In the genomic region with DNA sequence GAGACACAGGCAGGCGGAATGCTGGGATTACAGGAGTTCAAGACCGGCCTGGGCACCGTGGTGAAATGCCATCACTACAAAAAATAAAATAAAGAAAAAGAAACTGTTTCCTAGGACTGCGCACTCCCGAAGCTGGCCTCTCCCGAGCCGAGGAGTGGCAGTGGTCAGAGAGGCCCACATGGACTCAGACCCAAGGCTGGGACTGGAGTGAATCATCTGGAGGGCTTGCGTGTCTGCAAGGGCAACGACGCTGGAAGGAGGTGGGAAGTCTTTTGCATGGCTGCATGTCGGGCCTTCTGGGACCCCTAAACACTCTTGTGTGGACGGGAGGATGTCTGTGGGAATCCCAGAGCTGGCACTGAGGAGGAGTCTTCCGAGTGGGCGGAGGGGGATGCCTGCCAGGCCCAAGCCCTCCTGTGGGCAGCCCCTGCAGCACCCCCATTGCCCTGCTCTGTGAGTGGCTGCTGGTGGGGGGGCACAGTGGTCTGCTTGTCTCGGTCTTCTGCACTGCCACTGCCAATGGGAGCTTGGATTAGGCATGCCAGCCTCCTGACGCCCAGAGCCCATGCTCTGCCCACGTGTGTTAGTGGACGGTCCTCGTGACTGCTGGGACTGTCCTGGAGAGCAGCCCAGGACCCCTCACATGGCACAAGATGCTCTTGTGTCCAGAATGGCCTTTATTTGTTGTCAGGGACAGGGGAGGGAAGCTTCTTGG, we compare ENCODE assay signal across 19 cellular contexts. TPM values are rescaled to one million over a fixed set of nuclear protein-coding genes. Genes with fewer than 3 reads are reported as not detected.
A peak's percentile ranks its signal among the peaks of the same experiment; 100 is the strongest.
DNase-seq lines count a peak whose midpoint lies in the region; ATAC-seq and TF ChIP-seq lines count a peak whose summit lies in the region.
"Had no signal": no experiment of that assay in that cellular context is flagged by ENCODE, and none has a peak within 500 bp of the region (broad histone marks: within the 10 kb centered on the region; RNA-seq: fewer than 3 reads in every experiment).

No MANE protein-coding gene starts in this region.

- CTCF ChIA-PET in activated naive CD4-positive, alpha-beta T cell treated with anti-CD3 and anti-CD28 coated beads, Interleukin-2, amount 10 ng/mL, durations not matched to agents 7 days and 5 days (lab: Charles Lee): interaction anchor here (1.1 to 1.7 kb wide), 2 partner anchors 12 to 14 kb away, joined by 4 read pairs; no protein-coding TSS in a partner anchor

- no peaks in the 10 kb centered on the region for H3K9me3 Mint-ChIP-seq in activated naive CD4-positive, alpha-beta T cell treated with anti-CD3 and anti-CD28 coated beads, Interleukin-2, amount 10 ng/mL, durations not matched to agents 7 days and 5 days
- H3K9me3 Mint-ChIP-seq in activated naive CD4-positive, alpha-beta T cell treated with anti-CD3 and anti-CD28 coated beads, Interleukin-2, amount 50 U/mL, for 72 hours: no peaks in the 10 kb centered on the region
- H3K9me3 Mint-ChIP-seq in IgD-negative memory B cell (no peaks in the 10 kb centered on the region), progenitor cell of endocrine pancreas (ENCODE audit: low read depth) (no peaks in the 10 kb centered on the region)
- H3K9me3 Mint-ChIP-seq: H9; immature natural killer cell; stimulated activated naive B cell treated with anti-CD40 and anti-IgM and Interleukin-4, amounts not matched to agents 10 μg/mL and 1 μg/mL and 100 μg/mL, for 72 hours had no signal

- no peak for DNase-seq in activated naive CD4-positive, alpha-beta T cell treated with anti-CD3 and anti-CD28 coated beads, Interleukin-2, amount 10 ng/mL, durations not matched to agents 7 days and 5 days
- no peak for DNase-seq in activated naive CD4-positive, alpha-beta T cell treated with anti-CD3 and anti-CD28 coated beads, Interleukin-2, amount 50 U/mL, for 72 hours (ENCODE audit: low spot score in 2 of 2)
- no peak for DNase-seq in esophagus muscularis mucosa (ENCODE audit: extremely low spot score)
- DNase-seq in progenitor cell of endocrine pancreas (ENCODE audit: low spot score, unreplicated experiment): no peak
- DNase-seq in DMS153 treated with DMSO at 0.1 percent for 48 hours (lab: John Stamatoyannopoulos, UW; ENCODE audit: unreplicated experiment): no peak
- DNase-seq in NCI-H82 treated with DMSO at 0.1 percent for 48 hours (lab: John Stamatoyannopoulos, UW; ENCODE audit: unreplicated experiment): no peak
- DNase-seq: activated CD4-positive, alpha-beta T cell treated with anti-CD3 and anti-CD28 coated beads for 1 hour; amniotic stem cell; H9; immature natural killer cell; KBM-7; NCI-H1092 treated with DMSO at 0.1 percent for 48 hours; SHP77; small intestine; stimulated activated naive B cell treated with anti-CD40 and anti-IgM and Interleukin-4, amounts not matched to agents 10 μg/mL and 1 μg/mL and 100 μg/mL, for 72 hours had no signal

- ATAC-seq in activated naive CD4-positive, alpha-beta T cell treated with anti-CD3 and anti-CD28 coated beads, Interleukin-2, amount 50 U/mL, for 72 hours: no peak
- no peak for ATAC-seq in HG03108 (IDR thresholded peaks at IDR 0.05; ENCODE audit: unreplicated experiment)
- ATAC-seq: stimulated activated naive B cell treated with anti-CD40 and anti-IgM and Interleukin-4, amounts not matched to agents 10 μg/mL and 1 μg/mL and 100 μg/mL, for 72 hours had no signal

- peak overlapping the region; percentile 90 to 99 (median 97) for H3K27ac ChIP-seq in esophagus muscularis mucosa (replicated peaks in 1 of 4)
- H3K27ac ChIP-seq: pancreas had no signal

- H3K4me1 Mint-ChIP-seq in activated naive CD4-positive, alpha-beta T cell treated with anti-CD3 and anti-CD28 coated beads, Interleukin-2, amount 10 ng/mL, durations not matched to agents 7 days and 5 days: peaks cover 26% of the 10 kb centered on the region
- H3K4me1 Mint-ChIP-seq in IgD-negative memory B cell (peaks cover 7 to 23% (median 12%) of the 10 kb centered on the region in 3 donors), progenitor cell of endocrine pancreas (ENCODE audit: low read depth) (peaks cover 12% of the 10 kb centered on the region)

- TF ChIP-seq EP300 in esophagus muscularis mucosa (IDR thresholded peaks at IDR 0.05): no peak

- TF ChIP-seq CTCF in esophagus muscularis mucosa (IDR thresholded peaks at IDR 0.05) (no peak), progenitor cell of endocrine pancreas (IDR thresholded peaks at IDR 0.05; ENCODE audit: unreplicated experiment) (no peak)

- no peaks in the 10 kb centered on the region for H3K9me3 ChIP-seq in esophagus muscularis mucosa
- H3K9me3 ChIP-seq: pancreas, uterus had no signal

- H3K4me1 ChIP-seq in esophagus muscularis mucosa: peaks cover 20 to 51% (median 46%) of the 10 kb centered on the region in 4 donors

- no peaks in the 10 kb centered on the region for H3K27me3 ChIP-seq in esophagus muscularis mucosa
- H3K27me3 ChIP-seq: pancreas, uterus had no signal

- no peak overlapping the region for H3K27ac Mint-ChIP-seq in activated naive CD4-positive, alpha-beta T cell treated with anti-CD3 and anti-CD28 coated beads, Interleukin-2, amount 10 ng/mL, durations not matched to agents 7 days and 5 days
- no peak overlapping the region for H3K27ac Mint-ChIP-seq in activated naive CD4-positive, alpha-beta T cell treated with anti-CD3 and anti-CD28 coated beads, Interleukin-2, amount 50 U/mL, for 72 hours
- peak overlapping the region in 2 of 3 donors; percentile 47 to 84 for H3K27ac Mint-ChIP-seq in IgD-negative memory B cell
- H3K27ac Mint-ChIP-seq in progenitor cell of endocrine pancreas: peak overlapping the region; percentile 50
- H3K27ac Mint-ChIP-seq: stimulated activated naive B cell treated with anti-CD40 and anti-IgM and Interleukin-4, amounts not matched to agents 10 μg/mL and 1 μg/mL and 100 μg/mL, for 72 hours had no signal

- peak overlapping the region; percentile 44 for H3K4me3 Mint-ChIP-seq in activated naive CD4-positive, alpha-beta T cell treated with anti-CD3 and anti-CD28 coated beads, Interleukin-2, amount 10 ng/mL, durations not matched to agents 7 days and 5 days
- H3K4me3 Mint-ChIP-seq in IgD-negative memory B cell (peak overlapping the region in 3 of 4 donors; percentile 43 to 84 (median 55)), progenitor cell of endocrine pancreas (ENCODE audit: low read depth) (peak overlapping the region; percentile 54)
- H3K4me3 Mint-ChIP-seq: stimulated activated naive B cell treated with anti-CD40 and anti-IgM and Interleukin-4, amounts not matched to agents 10 μg/mL and 1 μg/mL and 100 μg/mL, for 72 hours had no signal

- peaks cover 4% of the 10 kb centered on the region for H3K27me3 Mint-ChIP-seq in activated naive CD4-positive, alpha-beta T cell treated with anti-CD3 and anti-CD28 coated beads, Interleukin-2, amount 10 ng/mL, durations not matched to agents 7 days and 5 days
- H3K27me3 Mint-ChIP-seq in IgD-negative memory B cell (no peaks in the 10 kb centered on the region), progenitor cell of endocrine pancreas (no peaks in the 10 kb centered on the region)
- H3K27me3 Mint-ChIP-seq: stimulated activated naive B cell treated with anti-CD40 and anti-IgM and Interleukin-4, amounts not matched to agents 10 μg/mL and 1 μg/mL and 100 μg/mL, for 72 hours had no signal

- intact Hi-C loops in esophagus muscularis mucosa (cut with DNase I): no loop called here

- WGBS in esophagus muscularis mucosa: 86% methylated on average over 16 of the region's 19 CpGs

- TF ChIP-seq POLR2A in esophagus muscularis mucosa (IDR thresholded peaks at IDR 0.05; ENCODE audit: low read depth): no peak

- peaks cover 9% of the 10 kb centered on the region for H3K36me3 Mint-ChIP-seq in activated naive CD4-positive, alpha-beta T cell treated with anti-CD3 and anti-CD28 coated beads, Interleukin-2, amount 10 ng/mL, durations not matched to agents 7 days and 5 days
- peaks cover 8 to 11% of the 10 kb centered on the region in 2 donors for H3K36me3 Mint-ChIP-seq in activated naive CD4-positive, alpha-beta T cell treated with anti-CD3 and anti-CD28 coated beads, Interleukin-2, amount 50 U/mL, for 72 hours
- H3K36me3 Mint-ChIP-seq in IgD-negative memory B cell (no peaks in the 10 kb centered on the region), progenitor cell of endocrine pancreas (ENCODE audit: insufficient read depth) (no peaks in the 10 kb centered on the region)
- H3K36me3 Mint-ChIP-seq: immature natural killer cell had no signal

- H3K36me3 ChIP-seq in esophagus muscularis mucosa: peaks cover 0 to 13% (median 4%) of the 10 kb centered on the region in 4 donors
- H3K36me3 ChIP-seq: pancreas, uterus had no signal

- H3K4me3 ChIP-seq in esophagus muscularis mucosa: no peak overlapping the region
- H3K4me3 ChIP-seq: pancreas, uterus had no signal

RNA-seq across cellular contexts. Expression of a gene that starts 1.8 kb away (rescaled TPM):
- 10 to 100 TPM; 37.3 to 58.0 TPM for total RNA-seq in activated naive CD4-positive, alpha-beta T cell treated with anti-CD3 and anti-CD28 coated beads, Interleukin-2, amount 50 U/mL, for 72 hours
- 7.1 TPM for polyA plus RNA-seq in IgD-negative memory B cell
- 10 to 100 TPM; 49.5 to 82.6 (median 72.2) TPM for total RNA-seq in esophagus muscularis mucosa
- total RNA-seq in progenitor cell of endocrine pancreas: 86.6 and 88.8 TPM in 2 replicates

RNA-seq across cellular contexts. Expression of a gene that starts 13.2 kb away (rescaled TPM):
- 10 to 100 TPM; 49.1 to 62.6 TPM for total RNA-seq in activated naive CD4-positive, alpha-beta T cell treated with anti-CD3 and anti-CD28 coated beads, Interleukin-2, amount 50 U/mL, for 72 hours
- 47.5 TPM for polyA plus RNA-seq in IgD-negative memory B cell
- total RNA-seq in esophagus muscularis mucosa (10 to 100 TPM; 37.4 to 55.4 (median 47.2) TPM), progenitor cell of endocrine pancreas (79.1 and 87.0 TPM in 2 replicates)

Comparison
In these comparisons a context has a peak if more than half of its experiments do, and no peak if none do; other contexts are left out.
1. H3K27ac Mint-ChIP-seq: peak in IgD-negative memory B cell (2 of 3) and progenitor cell of endocrine pancreas (single experiment); none in activated naive CD4-positive, alpha-beta T cell treated with anti-CD3 and anti-CD28 coated beads, Interleukin-2, amount 10 ng/mL, durations not matched to agents 7 days and 5 days (single experiment) and activated naive CD4-positive, alpha-beta T cell treated with anti-CD3 and anti-CD28 coated beads, Interleukin-2, amount 50 U/mL, for 72 hours (0 of 2).
2. Peak in every context shown above with its lines, with median percentiles within 50 percentile points of each other: H3K4me3 Mint-ChIP-seq.